In the genomic region with DNA sequence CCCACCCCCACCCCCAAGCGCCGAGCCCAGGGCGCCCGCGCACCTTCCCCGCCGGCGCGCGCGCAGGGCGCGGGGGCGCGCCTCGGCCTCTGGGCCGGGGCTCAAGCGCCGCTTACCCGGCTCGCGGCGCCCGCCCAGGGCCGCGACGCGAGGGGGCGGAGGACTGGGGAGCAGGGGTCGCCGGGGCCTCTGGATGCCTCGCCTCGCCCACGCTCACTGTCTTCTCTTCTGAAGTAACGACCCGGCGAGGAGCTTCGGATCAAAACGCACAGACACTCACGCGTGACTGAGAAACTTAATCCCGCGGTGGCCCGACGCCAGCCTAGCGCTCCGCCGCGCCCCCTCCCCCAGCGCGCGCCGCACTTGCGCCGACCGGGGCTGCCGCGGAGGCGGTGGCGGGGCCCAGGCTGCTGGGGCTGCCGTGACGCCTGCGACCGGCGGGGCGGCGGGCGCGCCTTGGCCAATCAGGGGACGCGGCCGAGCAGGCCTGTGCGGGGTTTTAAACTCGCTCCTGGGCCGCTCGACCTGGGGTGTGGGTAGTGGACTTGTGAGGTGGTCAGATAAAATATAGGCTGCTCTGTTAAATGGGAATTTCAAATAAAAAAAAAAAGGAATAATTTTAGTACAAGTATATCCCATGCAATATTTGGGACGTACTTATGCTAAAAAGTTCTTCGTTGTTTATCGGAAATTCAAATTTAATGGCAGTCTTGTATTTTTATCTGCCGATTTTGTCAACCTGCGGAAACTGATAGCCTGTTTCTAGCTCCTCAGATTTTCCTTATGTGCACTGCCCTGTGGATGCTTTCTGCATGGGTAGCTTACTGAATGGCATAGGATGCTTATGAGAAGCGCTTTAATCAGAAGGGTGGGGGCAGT, we compare ENCODE assay signal across 1 cellular context.
A peak's percentile ranks its signal among the peaks of the same experiment; 100 is the strongest.
TF ChIP-seq lines count a peak whose summit lies in the region.

A gene with protein sequence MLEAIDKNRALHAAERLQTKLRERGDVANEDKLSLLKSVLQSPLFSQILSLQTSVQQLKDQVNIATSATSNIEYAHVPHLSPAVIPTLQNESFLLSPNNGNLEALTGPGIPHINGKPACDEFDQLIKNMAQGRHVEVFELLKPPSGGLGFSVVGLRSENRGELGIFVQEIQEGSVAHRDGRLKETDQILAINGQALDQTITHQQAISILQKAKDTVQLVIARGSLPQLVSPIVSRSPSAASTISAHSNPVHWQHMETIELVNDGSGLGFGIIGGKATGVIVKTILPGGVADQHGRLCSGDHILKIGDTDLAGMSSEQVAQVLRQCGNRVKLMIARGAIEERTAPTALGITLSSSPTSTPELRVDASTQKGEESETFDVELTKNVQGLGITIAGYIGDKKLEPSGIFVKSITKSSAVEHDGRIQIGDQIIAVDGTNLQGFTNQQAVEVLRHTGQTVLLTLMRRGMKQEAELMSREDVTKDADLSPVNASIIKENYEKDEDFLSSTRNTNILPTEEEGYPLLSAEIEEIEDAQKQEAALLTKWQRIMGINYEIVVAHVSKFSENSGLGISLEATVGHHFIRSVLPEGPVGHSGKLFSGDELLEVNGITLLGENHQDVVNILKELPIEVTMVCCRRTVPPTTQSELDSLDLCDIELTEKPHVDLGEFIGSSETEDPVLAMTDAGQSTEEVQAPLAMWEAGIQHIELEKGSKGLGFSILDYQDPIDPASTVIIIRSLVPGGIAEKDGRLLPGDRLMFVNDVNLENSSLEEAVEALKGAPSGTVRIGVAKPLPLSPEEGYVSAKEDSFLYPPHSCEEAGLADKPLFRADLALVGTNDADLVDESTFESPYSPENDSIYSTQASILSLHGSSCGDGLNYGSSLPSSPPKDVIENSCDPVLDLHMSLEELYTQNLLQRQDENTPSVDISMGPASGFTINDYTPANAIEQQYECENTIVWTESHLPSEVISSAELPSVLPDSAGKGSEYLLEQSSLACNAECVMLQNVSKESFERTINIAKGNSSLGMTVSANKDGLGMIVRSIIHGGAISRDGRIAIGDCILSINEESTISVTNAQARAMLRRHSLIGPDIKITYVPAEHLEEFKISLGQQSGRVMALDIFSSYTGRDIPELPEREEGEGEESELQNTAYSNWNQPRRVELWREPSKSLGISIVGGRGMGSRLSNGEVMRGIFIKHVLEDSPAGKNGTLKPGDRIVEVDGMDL (N-terminal part only) (minus strand): TSS at position 409 of the 879 bp plus-strand sequence. CDS start 29,377 bp downstream, outside the sequence.

TF ChIP-seq in HepG2, 621 proteins besides CTCF, POLR2A, EP300 and RAD21 (continued from another document and continues in another):
- TF ChIP-seq, protein P1, sequence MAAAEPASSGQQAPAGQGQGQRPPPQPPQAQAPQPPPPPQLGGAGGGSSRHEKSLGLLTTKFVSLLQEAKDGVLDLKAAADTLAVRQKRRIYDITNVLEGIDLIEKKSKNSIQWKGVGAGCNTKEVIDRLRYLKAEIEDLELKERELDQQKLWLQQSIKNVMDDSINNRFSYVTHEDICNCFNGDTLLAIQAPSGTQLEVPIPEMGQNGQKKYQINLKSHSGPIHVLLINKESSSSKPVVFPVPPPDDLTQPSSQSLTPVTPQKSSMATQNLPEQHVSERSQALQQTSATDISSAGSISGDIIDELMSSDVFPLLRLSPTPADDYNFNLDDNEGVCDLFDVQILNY (CRISPR knock-in tag; conservative IDR thresholded peaks at IDR 0.05), result no peak
- no peak for TF ChIP-seq SMAD3 (CRISPR knock-in tag; IDR thresholded peaks at IDR 0.05)
- TF ChIP-seq, protein P2, sequence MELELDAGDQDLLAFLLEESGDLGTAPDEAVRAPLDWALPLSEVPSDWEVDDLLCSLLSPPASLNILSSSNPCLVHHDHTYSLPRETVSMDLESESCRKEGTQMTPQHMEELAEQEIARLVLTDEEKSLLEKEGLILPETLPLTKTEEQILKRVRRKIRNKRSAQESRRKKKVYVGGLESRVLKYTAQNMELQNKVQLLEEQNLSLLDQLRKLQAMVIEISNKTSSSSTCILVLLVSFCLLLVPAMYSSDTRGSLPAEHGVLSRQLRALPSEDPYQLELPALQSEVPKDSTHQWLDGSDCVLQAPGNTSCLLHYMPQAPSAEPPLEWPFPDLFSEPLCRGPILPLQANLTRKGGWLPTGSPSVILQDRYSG (CRISPR knock-in tag; IDR thresholded peaks at IDR 0.05), result no peak
- no peak for TF ChIP-seq ZNF335 (CRISPR knock-in tag; IDR thresholded peaks at IDR 0.05)
- TF ChIP-seq, protein P3, sequence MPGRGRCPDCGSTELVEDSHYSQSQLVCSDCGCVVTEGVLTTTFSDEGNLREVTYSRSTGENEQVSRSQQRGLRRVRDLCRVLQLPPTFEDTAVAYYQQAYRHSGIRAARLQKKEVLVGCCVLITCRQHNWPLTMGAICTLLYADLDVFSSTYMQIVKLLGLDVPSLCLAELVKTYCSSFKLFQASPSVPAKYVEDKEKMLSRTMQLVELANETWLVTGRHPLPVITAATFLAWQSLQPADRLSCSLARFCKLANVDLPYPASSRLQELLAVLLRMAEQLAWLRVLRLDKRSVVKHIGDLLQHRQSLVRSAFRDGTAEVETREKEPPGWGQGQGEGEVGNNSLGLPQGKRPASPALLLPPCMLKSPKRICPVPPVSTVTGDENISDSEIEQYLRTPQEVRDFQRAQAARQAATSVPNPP (CRISPR knock-in tag; IDR thresholded peaks at IDR 0.05), result no peak
- 0 out of 2 replicates have a peak, but pooled peaks have one; percentile 19 for TF ChIP-seq PHF21A (CRISPR knock-in tag; IDR thresholded peaks at IDR 0.05)
- no peak for TF ChIP-seq DPF2 (CRISPR knock-in tag; IDR thresholded peaks at IDR 0.05; ENCODE audit: borderline replicate concordance, low read depth)
- no peak for TF ChIP-seq ZFYVE20 (CRISPR knock-in tag; IDR thresholded peaks at IDR 0.05; ENCODE audit: borderline replicate concordance, low read depth)
- TF ChIP-seq MAZ (IDR thresholded peaks at IDR 0.05; ENCODE audit: borderline replicate concordance, low read depth, low read length), result 0 out of 2 replicates have a peak, but pooled peaks have one; percentile 63
- peak; percentile 71 for TF ChIP-seq MAZ (CRISPR knock-in tag; IDR thresholded peaks at IDR 0.05; ENCODE audit: low read depth)
- TF ChIP-seq, protein P4, sequence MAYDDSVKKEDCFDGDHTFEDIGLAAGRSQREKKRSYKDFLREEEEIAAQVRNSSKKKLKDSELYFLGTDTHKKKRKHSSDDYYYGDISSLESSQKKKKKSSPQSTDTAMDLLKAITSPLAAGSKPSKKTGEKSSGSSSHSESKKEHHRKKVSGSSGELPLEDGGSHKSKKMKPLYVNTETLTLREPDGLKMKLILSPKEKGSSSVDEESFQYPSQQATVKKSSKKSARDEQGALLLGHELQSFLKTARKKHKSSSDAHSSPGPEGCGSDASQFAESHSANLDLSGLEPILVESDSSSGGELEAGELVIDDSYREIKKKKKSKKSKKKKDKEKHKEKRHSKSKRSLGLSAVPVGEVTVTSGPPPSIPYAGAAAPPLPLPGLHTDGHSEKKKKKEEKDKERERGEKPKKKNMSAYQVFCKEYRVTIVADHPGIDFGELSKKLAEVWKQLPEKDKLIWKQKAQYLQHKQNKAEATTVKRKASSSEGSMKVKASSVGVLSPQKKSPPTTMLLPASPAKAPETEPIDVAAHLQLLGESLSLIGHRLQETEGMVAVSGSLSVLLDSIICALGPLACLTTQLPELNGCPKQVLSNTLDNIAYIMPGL (CRISPR knock-in tag; IDR thresholded peaks at IDR 0.05; ENCODE audit: borderline replicate concordance in 1 of 2, low read depth in 1 of 2), result peak in 1 of 2 experiments; percentile 44; a peak in 1 of 4 replicates
- TF ChIP-seq, protein P5, sequence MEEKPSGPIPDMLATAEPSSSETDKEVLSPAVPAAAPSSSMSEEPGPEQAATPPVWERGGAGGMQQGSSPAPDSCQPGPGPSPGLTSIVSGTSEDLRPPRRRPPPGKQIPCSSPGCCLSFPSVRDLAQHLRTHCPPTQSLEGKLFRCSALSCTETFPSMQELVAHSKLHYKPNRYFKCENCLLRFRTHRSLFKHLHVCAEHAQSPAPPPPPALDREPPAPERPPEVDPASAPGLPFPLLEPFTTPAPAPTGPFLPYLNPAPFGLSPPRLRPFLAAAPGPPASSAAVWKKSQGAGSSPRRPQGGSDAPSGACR (CRISPR knock-in tag; IDR thresholded peaks at IDR 0.05), result no peak
- no peak for TF ChIP-seq TEAD3 (CRISPR knock-in tag; optimal IDR thresholded peaks at IDR 0.05; ENCODE audit: borderline replicate concordance)
- TF ChIP-seq KMT2B (CRISPR knock-in tag; IDR thresholded peaks at IDR 0.05), result 0 out of 2 replicates have a peak, but pooled peaks have one; percentile 17
- TF ChIP-seq KDM5A (IDR thresholded peaks at IDR 0.05; ENCODE audit: borderline replicate concordance, low read length), result no peak
- TF ChIP-seq, protein P6, sequence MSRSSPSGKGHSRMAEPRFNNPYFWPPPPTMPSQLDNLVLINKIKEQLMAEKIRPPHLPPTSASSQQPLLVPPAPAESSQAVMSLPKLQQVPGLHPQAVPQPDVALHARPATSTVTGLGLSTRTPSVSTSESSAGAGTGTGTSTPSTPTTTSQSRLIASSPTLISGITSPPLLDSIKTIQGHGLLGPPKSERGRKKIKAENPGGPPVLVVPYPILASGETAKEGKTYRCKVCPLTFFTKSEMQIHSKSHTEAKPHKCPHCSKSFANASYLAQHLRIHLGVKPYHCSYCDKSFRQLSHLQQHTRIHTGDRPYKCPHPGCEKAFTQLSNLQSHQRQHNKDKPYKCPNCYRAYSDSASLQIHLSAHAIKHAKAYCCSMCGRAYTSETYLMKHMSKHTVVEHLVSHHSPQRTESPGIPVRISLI (CRISPR knock-in tag; IDR thresholded peaks at IDR 0.05; ENCODE audit: borderline replicate concordance), result no peak
- TF ChIP-seq, protein P7, sequence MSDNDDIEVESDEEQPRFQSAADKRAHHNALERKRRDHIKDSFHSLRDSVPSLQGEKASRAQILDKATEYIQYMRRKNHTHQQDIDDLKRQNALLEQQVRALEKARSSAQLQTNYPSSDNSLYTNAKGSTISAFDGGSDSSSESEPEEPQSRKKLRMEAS (IDR thresholded peaks at IDR 0.05), result peak; percentile 44
- TF ChIP-seq, protein P8, sequence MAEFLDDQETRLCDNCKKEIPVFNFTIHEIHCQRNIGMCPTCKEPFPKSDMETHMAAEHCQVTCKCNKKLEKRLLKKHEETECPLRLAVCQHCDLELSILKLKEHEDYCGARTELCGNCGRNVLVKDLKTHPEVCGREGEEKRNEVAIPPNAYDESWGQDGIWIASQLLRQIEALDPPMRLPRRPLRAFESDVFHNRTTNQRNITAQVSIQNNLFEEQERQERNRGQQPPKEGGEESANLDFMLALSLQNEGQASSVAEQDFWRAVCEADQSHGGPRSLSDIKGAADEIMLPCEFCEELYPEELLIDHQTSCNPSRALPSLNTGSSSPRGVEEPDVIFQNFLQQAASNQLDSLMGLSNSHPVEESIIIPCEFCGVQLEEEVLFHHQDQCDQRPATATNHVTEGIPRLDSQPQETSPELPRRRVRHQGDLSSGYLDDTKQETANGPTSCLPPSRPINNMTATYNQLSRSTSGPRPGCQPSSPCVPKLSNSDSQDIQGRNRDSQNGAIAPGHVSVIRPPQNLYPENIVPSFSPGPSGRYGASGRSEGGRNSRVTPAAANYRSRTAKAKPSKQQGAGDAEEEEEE (CRISPR knock-in tag; IDR thresholded peaks at IDR 0.05; ENCODE audit: borderline replicate concordance), result no peak
- no peak for TF ChIP-seq ZNF883 (CRISPR knock-in tag; IDR thresholded peaks at IDR 0.05; ENCODE audit: not compliant biosample characterization)
- TF ChIP-seq GTF2F1 (IDR thresholded peaks at IDR 0.05; ENCODE audit: low read length), result no peak
- 0 out of 2 replicates have a peak, but pooled peaks have one; percentile 12 for TF ChIP-seq GABPB1 (CRISPR knock-in tag; IDR thresholded peaks at IDR 0.05)
- TF ChIP-seq, protein P9, sequence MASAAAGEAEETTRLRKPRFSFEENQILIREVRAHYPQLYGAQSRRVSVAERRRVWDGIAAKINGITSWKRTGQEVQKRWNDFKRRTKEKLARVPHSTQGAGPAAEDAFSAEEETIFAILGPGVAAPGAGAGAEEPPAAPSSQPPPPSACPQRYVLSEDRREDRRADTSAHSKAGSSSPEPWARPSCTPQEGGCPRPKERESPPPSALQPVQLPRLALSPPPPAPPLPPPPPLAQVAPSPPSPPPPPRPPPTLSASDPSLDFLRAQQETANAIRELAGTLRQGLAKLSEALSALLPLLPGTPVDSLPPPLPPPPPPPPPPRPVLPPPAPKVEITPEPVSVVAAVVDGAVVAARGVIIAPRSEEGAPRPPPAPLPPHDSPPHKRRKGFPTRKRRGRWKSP (CRISPR knock-in tag; IDR thresholded peaks at IDR 0.05), result peak; percentile 88
- TF ChIP-seq, protein P10, sequence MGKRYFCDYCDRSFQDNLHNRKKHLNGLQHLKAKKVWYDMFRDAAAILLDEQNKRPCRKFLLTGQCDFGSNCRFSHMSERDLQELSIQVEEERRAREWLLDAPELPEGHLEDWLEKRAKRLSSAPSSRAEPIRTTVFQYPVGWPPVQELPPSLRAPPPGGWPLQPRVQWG (CRISPR knock-in tag; IDR thresholded peaks at IDR 0.05; ENCODE audit: borderline replicate concordance, low read depth), result no peak
- TF ChIP-seq NFYB (CRISPR knock-in tag; IDR thresholded peaks at IDR 0.05), result peak; percentile 71
- TF ChIP-seq, protein P11, sequence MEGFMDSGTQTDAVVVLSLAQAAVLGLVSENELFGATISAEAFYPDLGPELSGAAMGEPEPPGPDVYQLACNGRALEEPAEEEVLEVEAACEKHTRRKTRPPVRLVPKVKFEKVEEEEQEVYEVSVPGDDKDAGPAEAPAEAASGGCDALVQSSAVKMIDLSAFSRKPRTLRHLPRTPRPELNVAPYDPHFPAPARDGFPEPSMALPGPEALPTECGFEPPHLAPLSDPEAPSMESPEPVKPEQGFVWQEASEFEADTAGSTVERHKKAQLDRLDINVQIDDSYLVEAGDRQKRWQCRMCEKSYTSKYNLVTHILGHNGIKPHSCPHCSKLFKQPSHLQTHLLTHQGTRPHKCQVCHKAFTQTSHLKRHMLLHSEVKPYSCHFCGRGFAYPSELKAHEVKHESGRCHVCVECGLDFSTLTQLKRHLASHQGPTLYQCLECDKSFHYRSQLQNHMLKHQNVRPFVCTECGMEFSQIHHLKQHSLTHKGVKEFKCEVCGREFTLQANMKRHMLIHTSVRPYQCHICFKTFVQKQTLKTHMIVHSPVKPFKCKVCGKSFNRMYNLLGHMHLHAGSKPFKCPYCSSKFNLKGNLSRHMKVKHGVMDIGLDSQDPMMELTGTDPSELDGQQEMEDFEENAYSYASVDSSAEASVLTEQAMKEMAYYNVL (CRISPR knock-in tag; IDR thresholded peaks at IDR 0.05; ENCODE audit: borderline replicate concordance), result no peak
- TF ChIP-seq NFYC (CRISPR knock-in tag; IDR thresholded peaks at IDR 0.05), result peak; percentile 48
- TF ChIP-seq, protein P12, sequence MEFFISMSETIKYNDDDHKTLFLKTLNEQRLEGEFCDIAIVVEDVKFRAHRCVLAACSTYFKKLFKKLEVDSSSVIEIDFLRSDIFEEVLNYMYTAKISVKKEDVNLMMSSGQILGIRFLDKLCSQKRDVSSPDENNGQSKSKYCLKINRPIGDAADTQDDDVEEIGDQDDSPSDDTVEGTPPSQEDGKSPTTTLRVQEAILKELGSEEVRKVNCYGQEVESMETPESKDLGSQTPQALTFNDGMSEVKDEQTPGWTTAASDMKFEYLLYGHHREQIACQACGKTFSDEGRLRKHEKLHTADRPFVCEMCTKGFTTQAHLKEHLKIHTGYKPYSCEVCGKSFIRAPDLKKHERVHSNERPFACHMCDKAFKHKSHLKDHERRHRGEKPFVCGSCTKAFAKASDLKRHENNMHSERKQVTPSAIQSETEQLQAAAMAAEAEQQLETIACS (CRISPR knock-in tag; IDR thresholded peaks at IDR 0.05), result peak; percentile 75
- TF ChIP-seq TBX3 (IDR thresholded peaks at IDR 0.05; ENCODE audit: borderline replicate concordance), result no peak
- TF ChIP-seq ZBTB3 (CRISPR knock-in tag; IDR thresholded peaks at IDR 0.05; ENCODE audit: borderline replicate concordance, low read depth), result no peak
- no peak for TF ChIP-seq MIXL1 (CRISPR knock-in tag; IDR thresholded peaks at IDR 0.05)
- TF ChIP-seq ZBTB20 (CRISPR knock-in tag; IDR thresholded peaks at IDR 0.05; ENCODE audit: borderline replicate concordance, low read depth), result no peak
- TF ChIP-seq SRY (CRISPR knock-in tag; IDR thresholded peaks at IDR 0.05), result 0 out of 2 replicates have a peak, but pooled peaks have one; percentile 34
- TF ChIP-seq, protein P13, sequence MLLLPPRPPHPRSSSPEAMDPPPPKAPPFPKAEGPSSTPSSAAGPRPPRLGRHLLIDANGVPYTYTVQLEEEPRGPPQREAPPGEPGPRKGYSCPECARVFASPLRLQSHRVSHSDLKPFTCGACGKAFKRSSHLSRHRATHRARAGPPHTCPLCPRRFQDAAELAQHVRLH (CRISPR knock-in tag; IDR thresholded peaks at IDR 0.05; ENCODE audit: borderline replicate concordance, low read depth), result no peak
